In the genomic region with DNA sequence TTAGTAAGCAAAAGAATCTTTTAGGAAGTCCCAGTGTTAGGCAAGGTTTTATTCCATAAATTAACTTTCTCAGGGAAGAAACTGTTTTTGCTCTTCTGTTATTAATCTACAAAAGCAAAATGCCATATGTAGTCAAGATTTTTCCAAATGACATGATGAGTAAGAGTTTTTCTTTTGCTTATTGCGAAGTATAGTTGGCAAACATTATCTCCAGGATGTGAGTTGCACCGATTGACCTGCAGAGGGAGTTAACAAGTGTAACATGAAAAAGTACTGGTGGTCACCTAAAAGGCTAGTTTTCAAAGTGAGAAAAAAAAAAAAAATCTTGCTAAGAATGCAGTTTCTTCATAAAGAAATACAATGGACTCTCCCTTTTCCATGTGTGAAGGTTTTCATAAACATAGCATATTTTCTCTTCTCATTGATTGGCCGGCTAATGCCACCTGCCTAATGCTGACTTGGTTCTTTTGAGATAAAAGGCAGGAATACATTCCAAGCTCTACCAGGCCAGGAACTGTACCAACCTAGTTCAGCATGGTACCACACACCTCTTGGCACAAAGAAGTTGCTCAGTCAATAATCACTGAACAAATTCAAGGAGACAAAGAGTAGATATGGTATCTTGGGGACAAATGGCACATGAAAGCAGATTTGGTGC, we compare ENCODE assay signal across 9 cellular contexts.
DNase-seq lines count a peak whose midpoint lies in the region; TF ChIP-seq lines count a peak whose summit lies in the region.
"Had no signal": no experiment of that assay in that cellular context is flagged by ENCODE, and none has a peak within 500 bp of the region (broad histone marks: within the 10 kb centered on the region; RNA-seq: fewer than 3 reads in every experiment).

No MANE protein-coding gene starts in this region.

- no peaks in the 10 kb centered on the region for H3K27me3 ChIP-seq in adrenal gland
- H3K27me3 ChIP-seq in testis: no peaks in the 10 kb centered on the region
- H3K27me3 ChIP-seq: BLaER1 treated with 17β-estradiol and CSF1 and Interleukin-3, amounts not matched to agents 10 nM and 100 nM had no signal

- peak; percentile 40 to 90 (median 74) for TF ChIP-seq CTCF in adrenal gland (IDR thresholded peaks at IDR 0.05)
- TF ChIP-seq CTCF in testis (IDR thresholded peaks at IDR 0.05): peak; percentile 53 to 69 (median 56)

- WGBS in adrenal gland, 4 donors: 38 to 45% (median 39%) methylated on average over 3 of the region's 3 CpGs
- WGBS in testis, 2 donors: 46 to 56% methylated on average over 3 of the region's 3 CpGs

- TF ChIP-seq POLR2A in adrenal gland (IDR thresholded peaks at IDR 0.05) (no peak), testis (IDR thresholded peaks at IDR 0.05) (no peak)

- no peak overlapping the region for H3K4me3 ChIP-seq in adrenal gland
- no peak overlapping the region for H3K4me3 ChIP-seq in testis
- H3K4me3 ChIP-seq: BLaER1 treated with 17β-estradiol and CSF1 and Interleukin-3, amounts not matched to agents 10 nM and 100 nM had no signal

- H3K9me3 ChIP-seq in adrenal gland (replicated peaks in 1 of 3): no peaks in the 10 kb centered on the region
- H3K9me3 ChIP-seq in testis: no peaks in the 10 kb centered on the region
- H3K9me3 ChIP-seq: BLaER1 treated with 17β-estradiol and CSF1 and Interleukin-3, amounts not matched to agents 10 nM and 100 nM had no signal

- peak; percentile 33 for DNase-seq in DMS153 treated with DMSO at 0.1 percent for 48 hours (lab: John Stamatoyannopoulos, UW; ENCODE audit: unreplicated experiment)
- DNase-seq in DMS153 (lab: John Stamatoyannopoulos, UW): no peak
- peak; percentile 57 for DNase-seq in M059J (ENCODE audit: low read depth)
- DNase-seq in adrenal gland: peak in 6 of 7 donors; percentile 49 to 87 (median 72)
- peak; percentile 52 for DNase-seq in hepatic stellate cell (ENCODE audit: low spot score)
- DNase-seq in testis: peak; percentile 61
- no peak for DNase-seq in ecto neural progenitor cell (ENCODE audit: low spot score)
- DNase-seq in NCI-H345 (lab: John Stamatoyannopoulos, UW): no peak

- H3K36me3 ChIP-seq in adrenal gland (replicated peaks in 1 of 2) (no peaks in the 10 kb centered on the region), testis (ENCODE audit: low read depth, missing control alignments) (no peaks in the 10 kb centered on the region)
- H3K36me3 ChIP-seq: BLaER1 treated with 17β-estradiol and CSF1 and Interleukin-3, amounts not matched to agents 10 nM and 100 nM had no signal

- peak overlapping the region in 2 of 5 donors; percentile 39 to 43 for H3K27ac ChIP-seq in adrenal gland
- H3K27ac ChIP-seq in testis: no peak overlapping the region
- H3K27ac ChIP-seq: BLaER1 treated with 17β-estradiol and CSF1 and Interleukin-3, amounts not matched to agents 10 nM and 100 nM had no signal

- H3K4me1 ChIP-seq in adrenal gland (replicated peaks in 1 of 2) (peaks cover 6 to 26% of the 10 kb centered on the region in 2 donors), testis (no peaks in the 10 kb centered on the region)

- intact Hi-C loops in adrenal gland (cut with DNase I): loop anchor here in 1 of 2 donors (10.0 kb wide), 1 partner anchor 104 kb away; a partner anchor contains a TSS
- intact Hi-C loops in testis (cut with DNase I; ENCODE audit: low total_unique reads): no loop called here

Comparison
In these comparisons a context has a peak if more than half of its experiments do, and no peak if none do; other contexts are left out.
1. DNase-seq: peak in DMS153 treated with DMSO at 0.1 percent for 48 hours (single experiment), M059J (single experiment), adrenal gland (6 of 7), hepatic stellate cell (single experiment) and testis (single experiment); none in DMS153 (single experiment), ecto neural progenitor cell (single experiment) and NCI-H345 (single experiment).